8 cellular contexts compared by ENCODE assay signal in genomic region chr15:70101459-70102113, GRCh38. TPM values are rescaled to one million over a fixed set of nuclear protein-coding genes. Genes with fewer than 3 reads are reported as not detected.
A peak's percentile ranks its signal among the peaks of the same experiment; 100 is the strongest.
DNase-seq lines count a peak whose midpoint lies in the region; ATAC-seq, FAIRE-seq and TF ChIP-seq lines count a peak whose summit lies in the region.

No MANE protein-coding gene starts in this region.

- peaks cover 55% of the 10 kb centered on the region for H3K4me1 Mint-ChIP-seq in activated CD8-positive, alpha-beta T cell treated with anti-CD3 and anti-CD28 coated beads, Interleukin-2, amount 10 ng/mL, durations not matched to agents 7 days and 5 days (ENCODE audit: low read depth)

- no peak overlapping the region for H3K27ac Mint-ChIP-seq in activated CD8-positive, alpha-beta T cell treated with anti-CD3 and anti-CD28 coated beads, Interleukin-2, amount 10 ng/mL, durations not matched to agents 7 days and 5 days

- H3K4me1 ChIP-seq in HUES48 (ENCODE audit: control insufficient read depth, insufficient read depth, low read length) (peaks cover 26% of the 10 kb centered on the region), mammary epithelial cell (ENCODE audit: insufficient read depth, low read length) (peaks cover 33% of the 10 kb centered on the region), HepG2 (ENCODE audit: insufficient read depth, low read length) (peaks cover 44% of the 10 kb centered on the region)

- H3K36me3 ChIP-seq in HUES48 (ENCODE audit: control insufficient read depth, insufficient read depth, low read length) (no peaks in the 10 kb centered on the region), mammary epithelial cell (ENCODE audit: insufficient read depth, low read length) (no peaks in the 10 kb centered on the region), HepG2 (replicated peaks in 1 of 2; ENCODE audit: control insufficient read depth in 1 of 2, insufficient read depth in 2 of 2, low read length in 2 of 2) (no peaks in the 10 kb centered on the region)

- ATAC-seq in HepG2 = no peak
- ATAC-seq in activated CD8-positive, alpha-beta T cell treated with anti-CD3 and anti-CD28 coated beads, Interleukin-2, amount 10 ng/mL, durations not matched to agents 7 days and 5 days = no peak

- TF ChIP-seq POLR2A in HepG2 (IDR thresholded peaks at IDR 0.05; ENCODE audit: insufficient read depth in 1 of 2, low read depth in 2 of 2, low read length in 2 of 2) = no peak
- no peak for TF ChIP-seq POLR2A in GM12891 (IDR thresholded peaks at IDR 0.05; ENCODE audit: low read depth, low read length)

- peaks cover 14% of the 10 kb centered on the region for H3K27me3 Mint-ChIP-seq in activated CD8-positive, alpha-beta T cell treated with anti-CD3 and anti-CD28 coated beads, Interleukin-2, amount 10 ng/mL, durations not matched to agents 7 days and 5 days (ENCODE audit: low read depth)

- 6% methylated on average over 12 of the region's 12 CpGs for WGBS in mammary epithelial cell (ENCODE audit: low coverage, missing lambda C conversion rate)
- WGBS in HepG2 (ENCODE audit: low lambda C conversion rate) = 1% methylated on average over 12 of the region's 12 CpGs

- H3K9me3 ChIP-seq in AG04450 (ENCODE audit: control insufficient read depth, insufficient read depth, low read length) = no peaks in the 10 kb centered on the region
- no peaks in the 10 kb centered on the region for H3K9me3 ChIP-seq in HUES48 (ENCODE audit: control insufficient read depth, insufficient read depth, low read length)
- no peaks in the 10 kb centered on the region for H3K9me3 ChIP-seq in mammary epithelial cell (replicated peaks; ENCODE audit: insufficient read depth, low read length)
- H3K9me3 ChIP-seq in HepG2 (ENCODE audit: low read length) = no peaks in the 10 kb centered on the region

- H3K9ac ChIP-seq in HUES48 (ENCODE audit: low read depth, low read length) (no peak overlapping the region), mammary epithelial cell (ENCODE audit: insufficient read depth, low read length) (no peak overlapping the region), HepG2 (ENCODE audit: insufficient read depth, low read depth, low read length) (no peak overlapping the region)

- no peaks in the 10 kb centered on the region for H4K20me1 ChIP-seq in mammary epithelial cell (ENCODE audit: insufficient read depth, low read length)
- H4K20me1 ChIP-seq in HepG2 (ENCODE audit: insufficient read depth, low read length) = no peaks in the 10 kb centered on the region

- H3K4me2 ChIP-seq in mammary epithelial cell (ENCODE audit: insufficient read depth, low read depth, low read length) = peak overlapping the region; percentile 50
- peak overlapping the region; percentile 64 for H3K4me2 ChIP-seq in HepG2 (ENCODE audit: low read depth, low read length)

- H3K36me3 Mint-ChIP-seq in activated CD8-positive, alpha-beta T cell treated with anti-CD3 and anti-CD28 coated beads, Interleukin-2, amount 10 ng/mL, durations not matched to agents 7 days and 5 days (ENCODE audit: low read depth) = peaks cover 2% of the 10 kb centered on the region

- no peak overlapping the region for H3K27ac ChIP-seq in AG04450 (ENCODE audit: low read depth, low read length)
- H3K27ac ChIP-seq in HUES48 (ENCODE audit: low read depth, low read length) = no peak overlapping the region
- H3K27ac ChIP-seq in mammary epithelial cell (ENCODE audit: insufficient read depth, low read depth, low read length) = no peak overlapping the region
- H3K27ac ChIP-seq in HepG2 (ENCODE audit: extremely low read length, insufficient read depth, low read length) = no peak overlapping the region

- H3K27me3 ChIP-seq in AG04450 (ENCODE audit: control insufficient read depth, insufficient read depth, low read length) (peaks cover 14% of the 10 kb centered on the region), HUES48 (ENCODE audit: control insufficient read depth, insufficient read depth, low read length) (peaks cover 25% of the 10 kb centered on the region), mammary epithelial cell (ENCODE audit: insufficient read depth, low read length) (peaks cover 16% of the 10 kb centered on the region), HepG2 (ENCODE audit: control insufficient read depth in 1 of 2, insufficient read depth in 2 of 2, low read length in 2 of 2) (peaks cover 6 to 37% of the 10 kb centered on the region in 2 experiments)

- TF ChIP-seq CTCF in AG04450 (IDR thresholded peaks at IDR 0.05; ENCODE audit: low read depth, low read length) (no peak), mammary epithelial cell (conservative IDR thresholded peaks at IDR 0.05 in 1 of 2, IDR thresholded peaks at IDR 0.05 in 1 of 2; ENCODE audit: extremely low read depth in 1 of 2, insufficient read depth in 1 of 2, low read depth in 1 of 2, low read length in 2 of 2) (no peak), HepG2 (CRISPR knock-in tag; IDR thresholded peaks at IDR 0.05) (no peak)

- H2AFZ ChIP-seq in mammary epithelial cell (ENCODE audit: low read depth, low read length) (no peak overlapping the region), HepG2 (ENCODE audit: low read length) (no peak overlapping the region)

- H3K9me3 Mint-ChIP-seq in activated CD8-positive, alpha-beta T cell treated with anti-CD3 and anti-CD28 coated beads, Interleukin-2, amount 10 ng/mL, durations not matched to agents 7 days and 5 days (ENCODE audit: insufficient read depth) = no peaks in the 10 kb centered on the region

- TF ChIP-seq EP300 in HepG2 (IDR thresholded peaks at IDR 0.05; ENCODE audit: low read depth in 2 of 2, low read length in 2 of 2) = peak in 1 of 2 experiments; percentile 39; a peak in 1 of 4 replicates
- TF ChIP-seq EP300 in HepG2 (CRISPR knock-in tag; IDR thresholded peaks at IDR 0.05; ENCODE audit: borderline replicate concordance) = no peak

- BruUV-seq in mammary epithelial cell (replicated peaks; lab: Mats Ljungman, UMichigan) (no TSS peak), HepG2 (replicated peaks; lab: Mats Ljungman, UMichigan) (no TSS peak)

- peak; percentile 89 for DNase-seq in AG04450 (ENCODE audit: low read depth, low spot score)
- peak; percentile 94 for DNase-seq in NCI-H69 (lab: John Stamatoyannopoulos, UW)
- peak; percentile 74 for DNase-seq in mammary epithelial cell
- DNase-seq in HepG2 (ENCODE audit: low spot score) = peak; percentile 87
- DNase-seq in effector CD8-positive, alpha-beta T cell (lab: John Stamatoyannopoulos, UW) = no peak
- DNase-seq in activated CD8-positive, alpha-beta T cell treated with anti-CD3 and anti-CD28 coated beads, Interleukin-2, amount 10 ng/mL, durations not matched to agents 7 days and 5 days = no peak
- no peak for DNase-seq in GM12891 (ENCODE audit: insufficient read length, low spot score)

- in situ Hi-C loops in mammary epithelial cell (cut with MboI; ENCODE audit: low sequenced_read_pairs in 2 of 2) = loop anchor here in 1 of 2 donors (25.0 kb wide), 1 partner anchor 361 kb away; no protein-coding TSS in a partner anchor
- in situ Hi-C loops in HepG2 (cut with HindIII; ENCODE audit: extremely low pct_ligation_motif_present, low pct_unique_long_range_greater_than_20kb) = no loop called here

- no peak overlapping the region for H3K4me3 Mint-ChIP-seq in activated CD8-positive, alpha-beta T cell treated with anti-CD3 and anti-CD28 coated beads, Interleukin-2, amount 10 ng/mL, durations not matched to agents 7 days and 5 days

- no peak for TF ChIP-seq RAD21 in HepG2 (CRISPR knock-in tag; IDR thresholded peaks at IDR 0.05)

- H3K79me2 ChIP-seq in mammary epithelial cell (ENCODE audit: insufficient read depth, low read length) = peaks cover 2% of the 10 kb centered on the region
- H3K79me2 ChIP-seq in HepG2 (ENCODE audit: insufficient read depth, low read length) = peaks cover 7% of the 10 kb centered on the region

- peak; percentile 52 for FAIRE-seq in HepG2 (lab: Jason Lieb, UNC)
- no peak for FAIRE-seq in GM12891 (lab: Jason Lieb, UNC)

- intact Hi-C loops in mammary epithelial cell (cut with micrococcal nuclease) = loop anchor here (1.0 kb wide), 1 partner anchor 10 kb away; no protein-coding TSS in a partner anchor
- intact Hi-C loops in HepG2 (cut with micrococcal nuclease; ENCODE audit: unreplicated experiment) = loop anchor here (1.0 to 2.0 kb wide), 2 partner anchors 10 to 39 kb away; no protein-coding TSS in a partner anchor

- dilution Hi-C loops in mammary epithelial cell (cut with HindIII; ENCODE audit: low sequenced_read_pairs) = loop anchor here (5.0 kb wide), 3 partner anchors 94 to 396 kb away; no protein-coding TSS in a partner anchor

- H3K4me3 ChIP-seq in AG04450 (ENCODE audit: low read depth, low read length) = peak overlapping the region; percentile 7; the same call in 1 of the 2 replicates
- peak overlapping the region; percentile 56 for H3K4me3 ChIP-seq in HUES48 (ENCODE audit: low read depth, low read length)
- H3K4me3 ChIP-seq in mammary epithelial cell (replicated peaks in 1 of 3; ENCODE audit: insufficient read depth in 1 of 3, low read depth in 2 of 3, low read length in 3 of 3) = no peak overlapping the region
- H3K4me3 ChIP-seq in HepG2 (replicated peaks in 1 of 3; ENCODE audit: insufficient read depth in 1 of 3, low read depth in 2 of 3, low read length in 3 of 3) = 0 out of 6 replicates have a peak overlapping the region, but pooled peaks of 1 of the 3 experiments have one; percentile 68

- CTCF ChIA-PET in AG04450 (lab: Charles Lee) = interaction anchor here (0.6 to 0.7 kb wide), 2 partner anchors 391 to 626 kb away, joined by 3 to 6 read pairs; no protein-coding TSS in a partner anchor
- CTCF ChIA-PET in mammary epithelial cell (lab: Charles Lee; ENCODE audit: low non-redundant PET) = interaction anchor here (0.5 kb wide), 1 partner anchor 51 kb away, joined by 7 read pairs; no protein-coding TSS in a partner anchor
- CTCF ChIA-PET in HepG2 (lab: Yijun Ruan, JAX; ENCODE audit: low intra/inter-chr PET ratio, low total read pairs) = no interaction called here
- CTCF ChIA-PET in activated CD8-positive, alpha-beta T cell treated with anti-CD3 and anti-CD28 coated beads, Interleukin-2, amount 10 ng/mL, durations not matched to agents 7 days and 5 days (lab: Charles Lee) = interaction anchor here (0.9 to 3.1 kb wide), 8 partner anchors 350 to 626 kb away, joined by 3 to 13 read pairs (median 4); no protein-coding TSS in a partner anchor

- POLR2A ChIA-PET in AG04450 (lab: Yijun Ruan, JAX) (interaction anchor here (1.0 to 4.0 kb wide), 5 partner anchors 9 to 544 kb away, joined by 3 to 49 read pairs (median 3); no protein-coding TSS in a partner anchor), HepG2 (lab: Yijun Ruan, JAX) (interaction anchor here (0.7 to 12.3 kb wide), 4 partner anchors 10 to 187 kb away, joined by 3 to 152 read pairs (median 36); no protein-coding TSS in a partner anchor)
- POLR2A ChIA-PET in activated CD8-positive, alpha-beta T cell treated with anti-CD3 and anti-CD28 coated beads, Interleukin-2, amount 10 ng/mL, durations not matched to agents 7 days and 5 days (lab: Charles Lee) = no interaction called here

RNA-seq across cellular contexts. Expression of gene TLE3, which starts 3.9 kb away (rescaled TPM):
- polyA plus RNA-seq in AG04450 (2011; rRNA removed) = 7.5 and 10.8 TPM in 2 replicates
- polyA minus RNA-seq in AG04450 (2011; rRNA and poly(A)+ RNA removed) = 25.2 and 31.7 TPM in 2 replicates
- 10 to 100 TPM; 27.6 to 32.0 TPM for total RNA-seq in mammary epithelial cell
- 21.2 TPM for polyA plus RNA-seq in mammary epithelial cell
- polyA minus RNA-seq in mammary epithelial cell = 53.7 TPM
- total RNA-seq in HepG2 (2016; rRNA removed; fragmentation: Illumina TruSeq; extraction: Trizol) = 11.9 TPM in 2 replicates
- total RNA-seq in HepG2 (2016; cell fraction: cytosol; rRNA removed; fragmentation: Illumina TruSeq; extraction: Trizol; ENCODE audit: low read depth) = 4.3 and 4.6 TPM in 2 replicates
- 11.3 and 13.4 TPM in 2 replicates for total RNA-seq in HepG2 (2016; cell fraction: insoluble cytoplasmic fraction; rRNA removed; fragmentation: Illumina TruSeq; extraction: Trizol)
- total RNA-seq in HepG2 (2016; cell fraction: membrane; rRNA removed; fragmentation: Illumina TruSeq; extraction: Trizol) = 6.8 and 8.2 TPM in 2 replicates
- total RNA-seq in HepG2 (2016; cell fraction: nucleus; rRNA removed; fragmentation: Illumina TruSeq; extraction: Trizol) = 17.8 and 18.8 TPM in 2 replicates
- polyA plus RNA-seq in HepG2 (2011; rRNA removed) = 10.8 and 13.8 TPM in 2 replicates
- polyA plus RNA-seq in HepG2 (2011; cell fraction: cytosol; rRNA removed) = 7.1 and 8.6 TPM in 2 replicates
- 48.8 and 69.4 TPM in 2 replicates for polyA plus RNA-seq in HepG2 (2011; cell fraction: nucleus; rRNA removed)
- 21.9 and 27.0 TPM in 2 replicates for polyA plus RNA-seq in HepG2 (2012)
- 0.89 and 1.1 TPM in 2 replicates for polyA plus RNA-seq in HepG2 (2016; cell fraction: cytosol; fragmentation: Illumina TruSeq; extraction: Trizol; ENCODE audit: low read depth)
- polyA plus RNA-seq in HepG2 (2016; cell fraction: insoluble cytoplasmic fraction; fragmentation: Illumina TruSeq; extraction: Trizol; ENCODE audit: low read depth) = 11.5 and 15.8 TPM in 2 replicates
- polyA plus RNA-seq in HepG2 (2016; cell fraction: membrane; fragmentation: Illumina TruSeq; extraction: Trizol; ENCODE audit: low read depth) = 2.4 and 4.2 TPM in 2 replicates
- polyA plus RNA-seq in HepG2 (2016; cell fraction: nucleus; fragmentation: Illumina TruSeq; extraction: Trizol; ENCODE audit: insufficient read depth, low read depth) = 22.7 and 23.0 TPM in 2 replicates
- polyA minus RNA-seq in HepG2 (2011; rRNA and poly(A)+ RNA removed; ENCODE audit: low replicate concordance) = 51.1 and 121 TPM in 2 replicates
- 16.1 and 16.6 TPM in 2 replicates for polyA minus RNA-seq in HepG2 (2011; cell fraction: cytosol; rRNA and poly(A)+ RNA removed)
- polyA minus RNA-seq in HepG2 (2011; cell fraction: nucleus; rRNA and poly(A)+ RNA removed) = 57.1 and 60.3 TPM in 2 replicates
- 10 to 100 TPM; 64.0 to 71.1 TPM for total RNA-seq in activated CD8-positive, alpha-beta T cell treated with anti-CD3 and anti-CD28 coated beads, Interleukin-2, amount 10 ng/mL, durations not matched to agents 7 days and 5 days
- polyA plus RNA-seq in GM12891 (2012; ENCODE audit: low read depth, missing spikeins) = 18.6 TPM

Comparison
In these comparisons a context has a peak if more than half of its experiments do, and no peak if none do; other contexts are left out.
1. DNase-seq: peak in AG04450 (single experiment), NCI-H69 (single experiment), mammary epithelial cell (single experiment) and HepG2 (single experiment); none in effector CD8-positive, alpha-beta T cell (single experiment), activated CD8-positive, alpha-beta T cell treated with anti-CD3 and anti-CD28 coated beads, Interleukin-2, amount 10 ng/mL, durations not matched to agents 7 days and 5 days (single experiment) and GM12891 (single experiment).
2. H3K4me3 ChIP-seq: peak in AG04450 (single experiment) and HUES48 (single experiment); none in mammary epithelial cell (0 of 3).